In the genomic region with DNA sequence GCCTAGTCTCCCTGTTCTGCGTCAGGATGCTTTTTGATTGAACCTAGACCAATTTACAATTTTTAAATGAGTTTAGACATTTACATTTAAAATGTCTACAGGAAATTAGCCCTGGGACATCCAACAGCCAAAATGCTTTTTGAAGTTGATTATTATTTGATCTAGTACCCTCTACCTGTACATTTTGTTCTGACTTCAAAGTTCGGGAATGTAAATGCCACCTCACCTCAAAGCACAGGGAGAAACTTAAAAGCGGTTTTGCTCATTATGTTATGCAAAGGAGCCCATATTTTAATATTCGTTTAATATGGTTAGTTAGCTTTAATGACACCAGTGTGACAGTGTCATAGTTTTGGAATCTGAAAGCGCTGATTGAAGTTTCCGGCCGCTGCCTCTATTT, we compare ENCODE assay signal across 3 cellular contexts.
"Had no signal": no experiment of that assay in that cellular context is flagged by ENCODE, and none has a peak within 500 bp of the region (broad histone marks: within the 10 kb centered on the region; RNA-seq: fewer than 3 reads in every experiment).

No MANE protein-coding gene starts in this region.

- ATAC-seq: GM12878 had no signal

- H3K4me3 ChIP-seq: GM12878 had no signal

- DNase-seq: GDM1, GF-D8 had no signal
